Comparison of ENCODE assay signal across 8 cellular contexts in the genomic region with DNA sequence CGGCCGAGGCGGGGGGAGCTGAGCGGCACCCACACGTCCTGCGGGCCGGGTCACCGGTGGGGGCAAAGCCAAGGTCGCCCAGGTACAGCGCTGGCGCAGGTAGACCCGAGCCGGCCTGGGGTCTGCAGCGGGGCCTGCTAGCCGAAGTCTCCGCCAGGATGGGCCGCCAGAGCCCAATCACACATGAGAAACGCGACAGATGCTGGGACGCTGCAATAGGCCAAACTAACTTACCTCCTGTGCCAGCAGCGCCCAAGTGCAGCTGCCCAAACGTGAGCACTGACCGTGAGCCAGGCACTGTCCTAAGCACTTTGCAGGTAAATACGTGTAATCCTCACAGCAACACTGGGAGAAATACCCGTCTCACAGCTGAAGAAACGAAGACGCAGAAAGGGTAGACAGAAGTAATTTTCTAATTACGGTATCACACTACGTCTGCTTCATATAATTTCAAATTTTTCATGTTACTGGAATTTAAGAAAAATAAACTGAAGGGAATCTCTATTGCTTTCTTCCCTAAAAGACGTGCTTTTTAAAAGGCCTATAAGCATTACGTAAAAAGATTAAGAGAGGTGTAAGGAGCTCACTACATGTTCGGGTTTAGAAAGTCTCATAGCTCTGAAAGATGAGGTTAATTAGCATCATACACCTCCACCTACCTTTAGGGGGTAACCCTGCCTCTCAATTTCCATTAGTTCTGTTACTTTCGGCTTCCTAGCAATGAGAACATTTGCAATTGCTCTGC. TPM values are rescaled to one million over a fixed set of nuclear protein-coding genes. Genes with fewer than 3 reads are reported as not detected.
A peak's percentile ranks its signal among the peaks of the same experiment; 100 is the strongest.
DNase-seq lines count a peak whose midpoint lies in the region; ATAC-seq, FAIRE-seq and TF ChIP-seq lines count a peak whose summit lies in the region.

No MANE protein-coding gene starts in this region.

- FAIRE-seq in RCC 7860 (lab: Jason Lieb, UNC) = no peak

- H3K27ac ChIP-seq in esophagus (ENCODE audit: low read depth in 2 of 2, low read length in 1 of 2) (peak overlapping the region; percentile 39 to 59), osteoblast (ENCODE audit: low read depth, low read length) (no peak overlapping the region)

- H3K27me3 ChIP-seq in esophagus (ENCODE audit: control insufficient read depth in 1 of 2, insufficient read depth in 2 of 2, low read length in 2 of 2) (no peaks in the 10 kb centered on the region), osteoblast (ENCODE audit: insufficient read depth, low read length) (no peaks in the 10 kb centered on the region)

- H2AFZ ChIP-seq in osteoblast (ENCODE audit: low read length) = peak overlapping the region; percentile 74

- no peak for ATAC-seq in GM19467 (IDR thresholded peaks at IDR 0.05; ENCODE audit: unreplicated experiment)

- H3K36me3 ChIP-seq in esophagus (ENCODE audit: control insufficient read depth in 2 of 2, insufficient read depth in 2 of 2, low read length in 1 of 2) (no peaks in the 10 kb centered on the region), osteoblast (ENCODE audit: insufficient read depth, low read length) (no peaks in the 10 kb centered on the region)

- DNase-seq in GM20000 (ENCODE audit: low spot score) (peak; percentile 37), NCI-H2171 (lab: John Stamatoyannopoulos, UW) (peak; percentile 10), osteoblast (ENCODE audit: insufficient read length, low spot score, missing footprints) (peak; percentile 68), ACHN (no peak), NCI-H82 (lab: John Stamatoyannopoulos, UW) (no peak), RCC 7860 (ENCODE audit: low spot score) (no peak)

- 61 to 64% methylated on average over 27 to 33 of the region's 33 CpGs for WGBS in esophagus, 2 donors

- H3K4me1 ChIP-seq in esophagus (ENCODE audit: control insufficient read depth in 2 of 2, insufficient read depth in 2 of 2, low read length in 1 of 2) (peaks cover 0 to 2% of the 10 kb centered on the region in 2 donors), osteoblast (ENCODE audit: insufficient read depth, low read length) (peaks cover 6% of the 10 kb centered on the region)

- H3K4me3 ChIP-seq in esophagus (ENCODE audit: low read depth in 1 of 2, low read length in 2 of 2) = peak overlapping the region; percentile 70
- peak overlapping the region; percentile 75 for H3K4me3 ChIP-seq in osteoblast (ENCODE audit: insufficient read depth, low read length)

- TF ChIP-seq CTCF in GM20000 (IDR thresholded peaks at IDR 0.05; ENCODE audit: extremely low read depth, missing control alignments) (no peak), osteoblast (IDR thresholded peaks at IDR 0.05; ENCODE audit: extremely low read depth, low read depth, low read length) (no peak)

- peaks cover 17% of the 10 kb centered on the region for H3K79me2 ChIP-seq in osteoblast (ENCODE audit: insufficient read depth, low read length)

- in situ Hi-C loops in ACHN (cut with HindIII; ENCODE audit: low pct_ligation_motif_present, low pct_unique_long_range_greater_than_20kb, low sequenced_read_pairs) = no loop called here

- H4K20me1 ChIP-seq in osteoblast (ENCODE audit: insufficient read depth, low read length) = no peaks in the 10 kb centered on the region

- H3K9me3 ChIP-seq in esophagus (ENCODE audit: control insufficient read depth in 2 of 2, insufficient read depth in 1 of 2, low read depth in 1 of 2, low read length in 1 of 2) (peaks cover 0 to 7% of the 10 kb centered on the region in 2 donors), osteoblast (ENCODE audit: low read depth, low read length) (no peaks in the 10 kb centered on the region)

- peak overlapping the region; percentile 75 for H3K4me2 ChIP-seq in osteoblast (ENCODE audit: insufficient read depth, low read length)

RNA-seq across cellular contexts. Expression of a gene that starts 0.6 kb away (rescaled TPM):
- 10 to 100 TPM; 18.7 to 21.0 TPM for polyA plus RNA-seq in esophagus
- total RNA-seq in osteoblast = 16.6 and 22.4 TPM in 2 replicates

Comparison
In these comparisons a context has a peak if more than half of its experiments do, and no peak if none do; other contexts are left out.
1. DNase-seq: peak in GM20000 (single experiment), NCI-H2171 (single experiment) and osteoblast (single experiment); none in ACHN (single experiment), NCI-H82 (single experiment) and RCC 7860 (single experiment).